7 cellular contexts compared by ENCODE assay signal in genomic region chrX:131704136-131704695, GRCh38.
DNase-seq lines count a peak whose midpoint lies in the region; ATAC-seq and TF ChIP-seq lines count a peak whose summit lies in the region.

No MANE protein-coding gene starts in this region.

- peak overlapping the region; percentile 59 to 83 for H3K27ac ChIP-seq in uterus

- DNase-seq in GM12865 (ENCODE audit: low read depth) (peak; percentile 34), SK-N-DZ (ENCODE audit: low spot score) (peak; percentile 85), head of caudate nucleus (peak in 27 of 42 donors; percentile 59 to 95 (median 85)), uterus (peak; percentile 91 to 94), NK-92 (lab: John Stamatoyannopoulos, UW; ENCODE audit: unreplicated experiment) (no peak)
- no peak for DNase-seq in stimulated activated naive CD8-positive, alpha-beta T cell treated with anti-CD3 and anti-CD28 coated beads, Interleukin-15, Interleukin-2, amounts not matched to agents 100 U/mL and 50 U/mL, for 24 hours

- TF ChIP-seq CTCF in GM12865 (IDR thresholded peaks at IDR 0.05; ENCODE audit: insufficient read depth, low read depth, low read length, missing control alignments) = no peak
- TF ChIP-seq CTCF in uterus (IDR thresholded peaks at IDR 0.05) = peak; percentile 54 to 74 (median 56)

- intact Hi-C loops in head of caudate nucleus (cut with DNase I) = no loop called here
- intact Hi-C loops in uterus (cut with DNase I; ENCODE audit: low total_unique reads) = no loop called here

- no peaks in the 10 kb centered on the region for H3K4me1 ChIP-seq in uterus

- H3K9me3 ChIP-seq in uterus = no peaks in the 10 kb centered on the region

- H3K4me3 ChIP-seq in GM12865 (ENCODE audit: low read depth, low read length) (no peak overlapping the region), uterus (peak overlapping the region; percentile 32 to 36)

- TF ChIP-seq POLR2A in uterus (IDR thresholded peaks at IDR 0.05) = no peak

- no peaks in the 10 kb centered on the region for H3K27me3 ChIP-seq in uterus

- no peaks in the 10 kb centered on the region for H3K36me3 ChIP-seq in uterus

- peak; percentile 67 for ATAC-seq in HG02840 (IDR thresholded peaks at IDR 0.05; ENCODE audit: low FRiP score, unreplicated experiment)
- ATAC-seq in stimulated activated naive CD8-positive, alpha-beta T cell treated with anti-CD3 and anti-CD28 coated beads, Interleukin-15, Interleukin-2, amounts not matched to agents 100 U/mL and 50 U/mL, for 24 hours = no peak

Comparison
In these comparisons a context has a peak if more than half of its experiments do, and no peak if none do; other contexts are left out.
1. DNase-seq: peak in GM12865 (single experiment), SK-N-DZ (single experiment), head of caudate nucleus (27 of 42) and uterus (2 of 2); none in NK-92 (single experiment) and stimulated activated naive CD8-positive, alpha-beta T cell treated with anti-CD3 and anti-CD28 coated beads, Interleukin-15, Interleukin-2, amounts not matched to agents 100 U/mL and 50 U/mL, for 24 hours (single experiment).